ENCODE assay signal across 8 cellular contexts in genomic region chr2:222424281-222424728, GRCh38. TPM values are rescaled to one million over a fixed set of nuclear protein-coding genes. Genes with fewer than 3 reads are reported as not detected.
A peak's percentile ranks its signal among the peaks of the same experiment; 100 is the strongest.
DNase-seq lines count a peak whose midpoint lies in the region; ATAC-seq and TF ChIP-seq lines count a peak whose summit lies in the region.

TSS of gene SGPP2 (plus strand) at chr2:222424543. CDS start at chr2:222424603, 60 bp downstream.

- no peaks in the 10 kb centered on the region for H3K9me3 Mint-ChIP-seq in stimulated activated effector memory CD8-positive, alpha-beta T cell treated with anti-CD3 and anti-CD28 coated beads, Interleukin-12 subunit alpha, Interleukin-12 subunit beta, amount 100 ng/mL, for 72 hours

- TF ChIP-seq CTCF in GM12864 (IDR thresholded peaks at IDR 0.05; ENCODE audit: low read depth, low read length, missing control alignments) (no peak), MM.1S (IDR thresholded peaks at IDR 0.05; ENCODE audit: low read length) (no peak), kidney epithelial cell (IDR thresholded peaks at IDR 0.05; ENCODE audit: insufficient read depth, low read length, poor library complexity, severe bottlenecking) (no peak)

- DNase-seq in GM12864 (ENCODE audit: low read depth) (no peak), MM.1S (peak; percentile 42), kidney epithelial cell (ENCODE audit: low read depth) (no peak), SKM-1 (lab: John Stamatoyannopoulos, UW; ENCODE audit: unreplicated experiment) (no peak), KG1 (lab: John Stamatoyannopoulos, UW) (no peak)
- DNase-seq in stimulated activated effector memory CD8-positive, alpha-beta T cell treated with anti-CD3 and anti-CD28 coated beads, Interleukin-12 subunit alpha, Interleukin-12 subunit beta, amount 100 ng/mL, for 72 hours (ENCODE audit: low spot score in 2 of 2), result no peak

- H3K4me3 Mint-ChIP-seq in stimulated activated effector memory CD8-positive, alpha-beta T cell treated with anti-CD3 and anti-CD28 coated beads, Interleukin-12 subunit alpha, Interleukin-12 subunit beta, amount 100 ng/mL, for 72 hours, result peak within 1 kb of the TSS; percentile 78

- H3K27ac ChIP-seq in MM.1S (ENCODE audit: low read length) (no peak within 1 kb of the TSS; the same call in 1 of the 2 replicates), angular gyrus (ENCODE audit: low read depth, low read length) (peak within 1 kb of the TSS; percentile 58)

- H3K27me3 ChIP-seq in MM.1S (replicated peaks; ENCODE audit: insufficient read depth, low read length) (no peaks in the 10 kb centered on the region), kidney epithelial cell (ENCODE audit: control insufficient read depth, insufficient read depth, low read length) (no peaks in the 10 kb centered on the region)

- peaks cover 8% of the 10 kb centered on the region; the same call in 1 of the 2 replicates for H3K4me1 ChIP-seq in MM.1S (ENCODE audit: low read length)

- no peaks in the 10 kb centered on the region for H4K20me1 ChIP-seq in MM.1S (ENCODE audit: insufficient read depth, low read length)

- H3K9me2 ChIP-seq in MM.1S (replicated peaks; ENCODE audit: insufficient read depth, low read length), result no peaks in the 10 kb centered on the region

- H3K9ac ChIP-seq in MM.1S (ENCODE audit: low read length), result peak within 1 kb of the TSS; percentile 5; the same call in 1 of the 2 replicates

- peak; percentile 28 for ATAC-seq in GM21529 (IDR thresholded peaks at IDR 0.05; ENCODE audit: unreplicated experiment)
- peak; percentile 31 for ATAC-seq in stimulated activated effector memory CD8-positive, alpha-beta T cell treated with anti-CD3 and anti-CD28 coated beads, Interleukin-12 subunit alpha, Interleukin-12 subunit beta, amount 100 ng/mL, for 72 hours

- no peaks in the 10 kb centered on the region for H3K9me3 ChIP-seq in MM.1S (replicated peaks; ENCODE audit: insufficient read depth, low read length)

- peak within 1 kb of the TSS; percentile 88 for H3K27ac Mint-ChIP-seq in stimulated activated effector memory CD8-positive, alpha-beta T cell treated with anti-CD3 and anti-CD28 coated beads, Interleukin-12 subunit alpha, Interleukin-12 subunit beta, amount 100 ng/mL, for 72 hours

- peak within 1 kb of the TSS; percentile 75 for H2AFZ ChIP-seq in MM.1S (ENCODE audit: low read length)

- peaks cover 6% of the 10 kb centered on the region; the same call in 1 of the 2 replicates for H3F3A ChIP-seq in MM.1S (ENCODE audit: insufficient read depth, low read length)

- H3K4me2 ChIP-seq in MM.1S (ENCODE audit: low read depth, low read length), result peak within 1 kb of the TSS; percentile 77

- peaks cover 22% of the 10 kb centered on the region for H3K4me1 Mint-ChIP-seq in stimulated activated effector memory CD8-positive, alpha-beta T cell treated with anti-CD3 and anti-CD28 coated beads, Interleukin-12 subunit alpha, Interleukin-12 subunit beta, amount 100 ng/mL, for 72 hours

- no peaks in the 10 kb centered on the region for H3K79me2 ChIP-seq in MM.1S (ENCODE audit: low read length)

- H3K36me3 Mint-ChIP-seq in stimulated activated effector memory CD8-positive, alpha-beta T cell treated with anti-CD3 and anti-CD28 coated beads, Interleukin-12 subunit alpha, Interleukin-12 subunit beta, amount 100 ng/mL, for 72 hours, result peaks cover 5% of the 10 kb centered on the region

- H3K36me3 ChIP-seq in MM.1S (replicated peaks; ENCODE audit: insufficient read depth, low read length) (no peaks in the 10 kb centered on the region), kidney epithelial cell (ENCODE audit: control insufficient read depth, insufficient read depth, low read length) (no peaks in the 10 kb centered on the region)

- H3K4me3 ChIP-seq in GM12864 (ENCODE audit: low read depth, low read length) (peak within 1 kb of the TSS; percentile 86), MM.1S (ENCODE audit: low read length) (peak within 1 kb of the TSS; percentile 60), kidney epithelial cell (ENCODE audit: low read depth, low read length) (peak within 1 kb of the TSS; percentile 46)

RNA-seq across cellular contexts. Expression of gene SGPP2, which starts in this region (rescaled TPM):
- 27.0 and 29.1 TPM in 2 replicates for total RNA-seq in kidney epithelial cell
